ENCODE assay signal across 1 cellular context in the genomic region with DNA sequence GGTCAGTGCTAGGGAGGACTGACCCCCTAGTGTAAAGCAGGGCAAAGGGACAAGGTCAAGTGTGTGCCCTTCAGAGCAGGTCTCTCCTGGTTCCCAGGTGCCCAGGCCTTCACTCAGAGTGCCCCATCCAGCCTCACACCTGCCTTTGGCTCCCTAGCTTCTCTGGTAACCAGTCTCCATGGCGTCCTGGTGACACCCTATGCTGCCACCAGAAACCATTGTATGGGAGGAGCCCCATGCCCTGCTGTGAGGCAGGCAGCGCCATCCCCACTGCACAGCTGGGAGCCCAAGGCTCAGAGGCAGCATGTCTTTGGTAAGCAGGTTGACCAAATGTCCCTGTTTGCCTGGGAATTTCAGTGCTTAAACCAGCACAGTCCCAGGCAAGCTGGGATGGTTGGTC.
TF ChIP-seq lines count a peak whose summit lies in the region.

No MANE protein-coding gene starts in this region.

TF ChIP-seq in GM23338, 12 proteins besides CTCF, POLR2A, EP300 and RAD21 (continued from another document):
- TF ChIP-seq, protein P1, sequence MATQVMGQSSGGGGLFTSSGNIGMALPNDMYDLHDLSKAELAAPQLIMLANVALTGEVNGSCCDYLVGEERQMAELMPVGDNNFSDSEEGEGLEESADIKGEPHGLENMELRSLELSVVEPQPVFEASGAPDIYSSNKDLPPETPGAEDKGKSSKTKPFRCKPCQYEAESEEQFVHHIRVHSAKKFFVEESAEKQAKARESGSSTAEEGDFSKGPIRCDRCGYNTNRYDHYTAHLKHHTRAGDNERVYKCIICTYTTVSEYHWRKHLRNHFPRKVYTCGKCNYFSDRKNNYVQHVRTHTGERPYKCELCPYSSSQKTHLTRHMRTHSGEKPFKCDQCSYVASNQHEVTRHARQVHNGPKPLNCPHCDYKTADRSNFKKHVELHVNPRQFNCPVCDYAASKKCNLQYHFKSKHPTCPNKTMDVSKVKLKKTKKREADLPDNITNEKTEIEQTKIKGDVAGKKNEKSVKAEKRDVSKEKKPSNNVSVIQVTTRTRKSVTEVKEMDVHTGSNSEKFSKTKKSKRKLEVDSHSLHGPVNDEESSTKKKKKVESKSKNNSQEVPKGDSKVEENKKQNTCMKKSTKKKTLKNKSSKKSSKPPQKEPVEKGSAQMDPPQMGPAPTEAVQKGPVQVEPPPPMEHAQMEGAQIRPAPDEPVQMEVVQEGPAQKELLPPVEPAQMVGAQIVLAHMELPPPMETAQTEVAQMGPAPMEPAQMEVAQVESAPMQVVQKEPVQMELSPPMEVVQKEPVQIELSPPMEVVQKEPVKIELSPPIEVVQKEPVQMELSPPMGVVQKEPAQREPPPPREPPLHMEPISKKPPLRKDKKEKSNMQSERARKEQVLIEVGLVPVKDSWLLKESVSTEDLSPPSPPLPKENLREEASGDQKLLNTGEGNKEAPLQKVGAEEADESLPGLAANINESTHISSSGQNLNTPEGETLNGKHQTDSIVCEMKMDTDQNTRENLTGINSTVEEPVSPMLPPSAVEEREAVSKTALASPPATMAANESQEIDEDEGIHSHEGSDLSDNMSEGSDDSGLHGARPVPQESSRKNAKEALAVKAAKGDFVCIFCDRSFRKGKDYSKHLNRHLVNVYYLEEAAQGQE (IDR thresholded peaks at IDR 0.05; ENCODE audit: unreplicated experiment), result no peak
- no peak for TF ChIP-seq EZH2 (IDR thresholded peaks at IDR 0.05; ENCODE audit: low read depth, unreplicated experiment)
- TF ChIP-seq ZNF114 (CRISPR knock-in tag; IDR thresholded peaks at IDR 0.05), result no peak
